Comparison of ENCODE assay signal across 15 cellular contexts in genomic region chr19:16261584-16262370, GRCh38.
DNase-seq lines count a peak whose midpoint lies in the region; ATAC-seq, FAIRE-seq and TF ChIP-seq lines count a peak whose summit lies in the region.
"Had no signal": no experiment of that assay in that cellular context is flagged by ENCODE, and none has a peak within 500 bp of the region (broad histone marks: within the 10 kb centered on the region; RNA-seq: fewer than 3 reads in every experiment).

No MANE protein-coding gene starts in this region.

- no peak overlapping the region for H3K4me3 ChIP-seq in HepG2 (replicated peaks in 1 of 3; ENCODE audit: insufficient read depth in 1 of 3, low read depth in 2 of 3, low read length in 3 of 3)
- no peak overlapping the region for H3K4me3 ChIP-seq in right lobe of liver
- no peak overlapping the region for H3K4me3 ChIP-seq in kidney (ENCODE audit: low read length in 2 of 2)
- H3K4me3 ChIP-seq: PC-9, vagina had no signal

- no TSS peak for BruUV-seq in HepG2 (replicated peaks; lab: Mats Ljungman, UMichigan)

- H3K27me3 ChIP-seq in HepG2 (ENCODE audit: control insufficient read depth in 1 of 2, insufficient read depth in 2 of 2, low read length in 2 of 2) (peaks cover 0 to 33% of the 10 kb centered on the region in 2 experiments; a peak in 3 of 5 replicates), right lobe of liver (no peaks in the 10 kb centered on the region)
- H3K27me3 ChIP-seq: vagina had no signal

- CTCF ChIA-PET in HepG2 (lab: Yijun Ruan, JAX; ENCODE audit: low intra/inter-chr PET ratio, low total read pairs): no interaction called here

- in situ Hi-C loops in HepG2 (cut with HindIII; ENCODE audit: extremely low pct_ligation_motif_present, low pct_unique_long_range_greater_than_20kb): no loop called here

- peak overlapping the region; percentile 70 for H3K4me2 ChIP-seq in HepG2 (ENCODE audit: low read depth, low read length)
- H3K4me2 ChIP-seq: PC-9 had no signal

- POLR2A ChIA-PET in HepG2 (lab: Yijun Ruan, JAX): no interaction called here

- no peak for TF ChIP-seq POLR2A in HepG2 (IDR thresholded peaks at IDR 0.05; ENCODE audit: insufficient read depth in 1 of 2, low read depth in 2 of 2, low read length in 2 of 2)
- TF ChIP-seq POLR2A in right lobe of liver (IDR thresholded peaks at IDR 0.05): no peak

- no peak for TF ChIP-seq RAD21 in HepG2 (CRISPR knock-in tag; IDR thresholded peaks at IDR 0.05)

- no peak for TF ChIP-seq EP300 in HepG2 (IDR thresholded peaks at IDR 0.05; ENCODE audit: low read depth in 2 of 2, low read length in 2 of 2)
- no peak for TF ChIP-seq EP300 in HepG2 (CRISPR knock-in tag; IDR thresholded peaks at IDR 0.05; ENCODE audit: borderline replicate concordance)

- no peak for DNase-seq in HepG2 (ENCODE audit: low spot score)
- DNase-seq in right lobe of liver: no peak
- peak; percentile 41 for DNase-seq in UCSD-AML1 (lab: John Stamatoyannopoulos, UW; ENCODE audit: unreplicated experiment)
- DNase-seq in kidney: peak; percentile 54
- no peak for DNase-seq in SKM-1 treated with dmso at 0.1 percent for 144 hours (lab: John Stamatoyannopoulos, UW; ENCODE audit: unreplicated experiment)
- DNase-seq in stimulated activated CD4-positive, alpha-beta T cell treated with anti-CD3 and anti-CD28 coated beads, Interleukin-2, amount 100 ng/mL, for 24 hours: no peak
- no peak for DNase-seq in SW480 (ENCODE audit: low spot score)
- DNase-seq: activated CD8-positive, alpha-beta memory T cell treated with anti-CD3 and anti-CD28 coated beads for 24 hours; amygdala; IMR-90; NCI-H446; PC-9 had no signal

- intact Hi-C loops in HepG2 (cut with micrococcal nuclease; ENCODE audit: unreplicated experiment): no loop called here
- intact Hi-C loops in right lobe of liver (cut with DNase I): no loop called here
- intact Hi-C loops in kidney (cut with DNase I): no loop called here

- ATAC-seq in HepG2: no peak
- ATAC-seq in right lobe of liver: no peak
- ATAC-seq in HG02759 (IDR thresholded peaks at IDR 0.05; ENCODE audit: unreplicated experiment): no peak

- H3K9ac ChIP-seq in HepG2 (ENCODE audit: insufficient read depth, low read depth, low read length): no peak overlapping the region
- no peak overlapping the region for H3K9ac ChIP-seq in kidney (ENCODE audit: low read length in 2 of 2)

- H3K9me3 ChIP-seq in HepG2 (ENCODE audit: low read length): no peaks in the 10 kb centered on the region
- H3K9me3 ChIP-seq in right lobe of liver: no peaks in the 10 kb centered on the region
- H3K9me3 ChIP-seq in kidney (ENCODE audit: control insufficient read depth in 1 of 2, low read length in 2 of 2): no peaks in the 10 kb centered on the region
- H3K9me3 ChIP-seq: vagina had no signal

- WGBS in HepG2 (ENCODE audit: low lambda C conversion rate): 21% methylated on average over 17 of the region's 18 CpGs
- 15% methylated on average over 12 of the region's 18 CpGs for WGBS in right lobe of liver (ENCODE audit: insufficient coverage, low coverage, low lambda C conversion rate, missing lambda C conversion rate)

- H3K79me2 ChIP-seq in HepG2 (ENCODE audit: insufficient read depth, low read length): no peaks in the 10 kb centered on the region

- H3K27ac ChIP-seq in HepG2 (ENCODE audit: extremely low read length, insufficient read depth, low read length) (no peak overlapping the region), right lobe of liver (no peak overlapping the region), kidney (ENCODE audit: low read depth in 2 of 2, low read length in 2 of 2) (no peak overlapping the region)
- H3K27ac ChIP-seq: PC-9, vagina had no signal

- no peaks in the 10 kb centered on the region for H4K20me1 ChIP-seq in HepG2 (ENCODE audit: insufficient read depth, low read length)

- FAIRE-seq in HepG2 (lab: Jason Lieb, UNC) (no peak), kidney (lab: Jason Lieb, UNC) (no peak)
- FAIRE-seq: GM12892 had no signal

- H3K36me3 ChIP-seq in HepG2 (replicated peaks in 1 of 2; ENCODE audit: control insufficient read depth in 1 of 2, insufficient read depth in 2 of 2, low read length in 2 of 2): no peaks in the 10 kb centered on the region
- no peaks in the 10 kb centered on the region for H3K36me3 ChIP-seq in right lobe of liver
- H3K36me3 ChIP-seq in kidney (ENCODE audit: control insufficient read depth in 1 of 2, insufficient read depth in 2 of 2, low read length in 2 of 2): no peaks in the 10 kb centered on the region
- H3K36me3 ChIP-seq: vagina had no signal

- H2AFZ ChIP-seq in HepG2 (ENCODE audit: low read length): no peak overlapping the region
- H2AFZ ChIP-seq: PC-9 had no signal

- H3K4me1 ChIP-seq in HepG2 (ENCODE audit: insufficient read depth, low read length) (peaks cover 32% of the 10 kb centered on the region), right lobe of liver (peaks cover 0 to 30% (median 13%) of the 10 kb centered on the region in 4 donors), kidney (ENCODE audit: control insufficient read depth in 1 of 2, insufficient read depth in 1 of 2, low read depth in 1 of 2, low read length in 2 of 2) (peaks cover 0 to 14% of the 10 kb centered on the region in 2 donors)

- TF ChIP-seq CTCF in HepG2 (CRISPR knock-in tag; IDR thresholded peaks at IDR 0.05): no peak
- no peak for TF ChIP-seq CTCF in right lobe of liver (IDR thresholded peaks at IDR 0.05)
- TF ChIP-seq CTCF in kidney (IDR thresholded peaks at IDR 0.05; ENCODE audit: borderline replicate concordance, extremely low read depth, insufficient read depth): no peak

TF ChIP-seq in HepG2, 621 proteins besides CTCF, POLR2A, EP300 and RAD21:
- TF ChIP-seq ZNF629 (CRISPR knock-in tag; conservative IDR thresholded peaks at IDR 0.05): peak; percentile 85
- TF ChIP-seq ZNF703 (CRISPR knock-in tag; IDR thresholded peaks at IDR 0.05; ENCODE audit: borderline replicate concordance): no peak

Comparison
In these comparisons a context has a peak if more than half of its experiments do, and no peak if none do; other contexts are left out.
1. DNase-seq: peak in UCSD-AML1 (single experiment) and kidney (single experiment); none in HepG2 (single experiment), right lobe of liver (0 of 3), SKM-1 treated with dmso at 0.1 percent for 144 hours (single experiment), stimulated activated CD4-positive, alpha-beta T cell treated with anti-CD3 and anti-CD28 coated beads, Interleukin-2, amount 100 ng/mL, for 24 hours (0 of 2) and SW480 (single experiment).